ENCODE assay signal across 25 cellular contexts in genomic region chr10:69826789-69827532, GRCh38. TPM values are rescaled to one million over a fixed set of nuclear protein-coding genes. Genes with fewer than 3 reads are reported as not detected.
A peak's percentile ranks its signal among the peaks of the same experiment; 100 is the strongest.
DNase-seq lines count a peak whose midpoint lies in the region; ATAC-seq, FAIRE-seq and TF ChIP-seq lines count a peak whose summit lies in the region.
"Had no signal": no experiment of that assay in that cellular context is flagged by ENCODE, and none has a peak within 500 bp of the region (broad histone marks: within the 10 kb centered on the region; RNA-seq: fewer than 3 reads in every experiment).

No MANE protein-coding gene starts in this region.

- H2AFZ ChIP-seq in GM23338 (no peak overlapping the region; the same call in 1 of the 2 replicates), Loucy (ENCODE audit: low read length) (no peak overlapping the region), H1 (ENCODE audit: low read length) (no peak overlapping the region), neural progenitor cell (replicated peaks) (no peak overlapping the region)

- TF ChIP-seq RAD21 in H1 (IDR thresholded peaks at IDR 0.05 in 1 of 2, conservative IDR thresholded peaks at IDR 0.05 in 1 of 2; ENCODE audit: low read depth in 2 of 2, low read length in 2 of 2), result peak; percentile 10 to 41; a peak in 1 of 4 replicates

- no peaks in the 10 kb centered on the region for H3K27me3 ChIP-seq in GM23338 (ENCODE audit: insufficient read depth)
- no peaks in the 10 kb centered on the region for H3K27me3 ChIP-seq in Loucy (ENCODE audit: insufficient read depth, low read length, poor library complexity, severe bottlenecking)
- no peaks in the 10 kb centered on the region for H3K27me3 ChIP-seq in H1 (replicated peaks in 1 of 4; ENCODE audit: control insufficient read depth in 3 of 4, extremely low read depth in 1 of 4, insufficient read depth in 3 of 4, low read length in 3 of 4)
- H3K27me3 ChIP-seq in neural progenitor cell, result no peaks in the 10 kb centered on the region
- no peaks in the 10 kb centered on the region for H3K27me3 ChIP-seq in ascending aorta
- H3K27me3 ChIP-seq: heart right ventricle, MG63 had no signal

- H3K27me3 Mint-ChIP-seq in GM23338 (ENCODE audit: insufficient read depth, low read depth, poor library complexity), result peaks cover 17% of the 10 kb centered on the region
- H3K27me3 Mint-ChIP-seq in neural progenitor cell (ENCODE audit: insufficient read depth, low read depth), result peaks cover 2% of the 10 kb centered on the region

- no peak for TF ChIP-seq EP300 in H1 (IDR thresholded peaks at IDR 0.05; ENCODE audit: borderline replicate concordance in 1 of 2, low read depth in 2 of 2, low read length in 2 of 2)

- no peak overlapping the region; the same call in 1 of the 2 replicates for H2AK5ac ChIP-seq in H1 (ENCODE audit: low read depth, low read length)

- no peak overlapping the region for H2BK120ac ChIP-seq in H1 (replicated peaks; ENCODE audit: low read depth, low read length)

- no peaks in the 10 kb centered on the region for H4K20me1 ChIP-seq in GM23338 (replicated peaks; ENCODE audit: insufficient read depth)
- no peaks in the 10 kb centered on the region for H4K20me1 ChIP-seq in Loucy (ENCODE audit: insufficient read depth, low read length, poor library complexity, severe bottlenecking)
- no peaks in the 10 kb centered on the region for H4K20me1 ChIP-seq in H1 (replicated peaks in 1 of 2; ENCODE audit: control insufficient read depth in 1 of 2, insufficient read depth in 2 of 2, low read length in 2 of 2)
- no peaks in the 10 kb centered on the region for H4K20me1 ChIP-seq in neural progenitor cell (ENCODE audit: low read depth)

- H3K23me2 ChIP-seq in H1 (ENCODE audit: low read depth, low read length), result 0 out of 2 replicates have a peak, but pooled peaks cover 1% of the 10 kb centered on the region

- no peak overlapping the region for H3K14ac ChIP-seq in H1 (ENCODE audit: insufficient read length)

- CTCF ChIA-PET in H1 (lab: Charles Lee; ENCODE audit: partially characterized antibody), result interaction anchor here (0.6 to 7.2 kb wide), 33 partner anchors 8 to 236 kb away, joined by 3 to 40 read pairs (median 4); no protein-coding TSS in a partner anchor

- H3K27ac ChIP-seq in GM23338 (ENCODE audit: low read depth) (no peak overlapping the region), H1 (ENCODE audit: low read depth, low read length) (no peak overlapping the region), neural progenitor cell (no peak overlapping the region), kidney (ENCODE audit: low read depth in 2 of 2, low read length in 2 of 2) (no peak overlapping the region), ascending aorta (no peak overlapping the region)
- H3K27ac ChIP-seq: RWPE1, SK-N-MC, VCaP had no signal

- TF ChIP-seq CTCF in GM23338 (conservative IDR thresholded peaks at IDR 0.05; ENCODE audit: low read depth in 2 of 2) (peak; percentile 36 to 41), Loucy (conservative IDR thresholded peaks at IDR 0.05; ENCODE audit: low read length) (peak; percentile 29), H1 (IDR thresholded peaks at IDR 0.05; ENCODE audit: control extremely low read depth in 1 of 3, insufficient read depth in 1 of 3, low read depth in 1 of 3, low read length in 3 of 3) (peak; percentile 41 to 74 (median 52); a peak in 3 of 4 replicates), neural progenitor cell (IDR thresholded peaks at IDR 0.05) (peak; percentile 47), kidney (IDR thresholded peaks at IDR 0.05; ENCODE audit: borderline replicate concordance, extremely low read depth, insufficient read depth) (no peak), ascending aorta (IDR thresholded peaks at IDR 0.05) (no peak)

- H3K4me1 ChIP-seq in GM23338 (ENCODE audit: insufficient read depth) (peaks cover 12% of the 10 kb centered on the region), Loucy (ENCODE audit: insufficient read depth, low read length, poor library complexity, severe bottlenecking) (peaks cover 38% of the 10 kb centered on the region), H1 (replicated peaks in 1 of 4; ENCODE audit: control insufficient read depth in 3 of 4, insufficient read depth in 4 of 4, low read length in 3 of 4) (peaks cover 0 to 16% (median 9%) of the 10 kb centered on the region in 4 experiments; a peak in 5 of 7 replicates), neural progenitor cell (peaks cover 23% of the 10 kb centered on the region), kidney (ENCODE audit: control insufficient read depth in 1 of 2, insufficient read depth in 1 of 2, low read depth in 1 of 2, low read length in 2 of 2) (no peaks in the 10 kb centered on the region), ascending aorta (no peaks in the 10 kb centered on the region)

- H3K56ac ChIP-seq in H1 (replicated peaks; ENCODE audit: insufficient read length, low read depth, low read length), result no peak overlapping the region

- DNase-seq in GM23338 (ENCODE audit: low spot score), result peak; percentile 71
- no peak for DNase-seq in H1 (ENCODE audit: low read depth in 1 of 2, low spot score in 2 of 2)
- peak; percentile 59 for DNase-seq in neural progenitor cell (ENCODE audit: low spot score)
- DNase-seq in stimulated activated CD4-positive, alpha-beta T cell treated with anti-CD3 and anti-CD28 coated beads, Interleukin-4, amount 100 ng/mL, for 1 hour, result no peak
- DNase-seq in kidney, result no peak
- DNase-seq in medulla oblongata (ENCODE audit: extremely low spot score), result no peak
- DNase-seq in ascending aorta (ENCODE audit: low spot score in 2 of 2), result no peak
- DNase-seq: activated CD4-positive, alpha-beta T cell treated with anti-CD3 and anti-CD28 coated beads, Interleukin-2, amount 50 U/mL, for 48 hours; activated naive CD8-positive, alpha-beta T cell treated with anti-CD3 and anti-CD28 coated beads for 36 hours; CD4-positive, alpha-beta T cell; DMS 273 treated with DMSO at 0.1 percent for 48 hours; heart right ventricle; MG63; NCI-H1417 treated with DMSO at 0.1 percent for 48 hours; NCI-H524 treated with DMSO at 0.1 percent for 48 hours; occipital lobe; stimulated activated CD4-positive, alpha-beta T cell treated with anti-CD3 and anti-CD28 coated beads, Interleukin-4, amount 100 ng/mL, for 4 hours; stimulated activated naive CD8-positive, alpha-beta T cell treated with anti-CD3 and anti-CD28 coated beads, Interleukin-15, Interleukin-2, amounts not matched to agents 100 U/mL and 50 U/mL, for 24 hours had no signal

- no peak overlapping the region for H3K23ac ChIP-seq in H1 (ENCODE audit: insufficient read length)

- intact Hi-C loops in kidney (cut with DNase I), result no loop called here
- intact Hi-C loops in ascending aorta (cut with DNase I), result no loop called here

- H3K18ac ChIP-seq in H1 (ENCODE audit: extremely low read depth, low read length), result no peak overlapping the region

- 95% methylated on average over 7 of the region's 7 CpGs; no CpG with 5 or more reads in 1 of the 2 experiments for WGBS in H1 (ENCODE audit: extremely low coverage in 1 of 2, insufficient coverage in 1 of 2, insufficient read length in 1 of 2, insufficient replicate concordance in 2 of 2, low coverage in 1 of 2, low lambda C conversion rate in 2 of 2, missing lambda C conversion rate in 1 of 2), 2 experiments

- H3K27ac Mint-ChIP-seq in GM23338 (no peak overlapping the region), neural progenitor cell (no peak overlapping the region)
- H3K27ac Mint-ChIP-seq: activated naive CD8-positive, alpha-beta T cell treated with anti-CD3 and anti-CD28 coated beads for 36 hours; brain; CD4-positive, alpha-beta T cell; T-helper 2 cell treated with Interferon-gamma antibody and Interleukin-4, amounts not matched to agents 5 μg/mL and 100 μg/mL, for 36 hours had no signal

- H3K79me1 ChIP-seq in H1 (ENCODE audit: low read depth, low read length), result no peaks in the 10 kb centered on the region

- no peak overlapping the region; the same call in 1 of the 2 replicates for H2BK12ac ChIP-seq in H1 (ENCODE audit: low read depth, low read length)

- H3K4me2 ChIP-seq in GM23338 (no peak overlapping the region), Loucy (ENCODE audit: low read depth, low read length, poor library complexity, severe bottlenecking) (no peak overlapping the region), H1 (ENCODE audit: insufficient read depth in 1 of 2, low read depth in 2 of 2, low read length in 2 of 2) (no peak overlapping the region), neural progenitor cell (no peak overlapping the region)

- H3K4ac ChIP-seq in H1 (replicated peaks; ENCODE audit: insufficient read length, low read depth, low read length), result no peak overlapping the region

- H3K4me1 Mint-ChIP-seq in GM23338 (peaks cover 30% of the 10 kb centered on the region), neural progenitor cell (peaks cover 9% of the 10 kb centered on the region)

- no peak for TF ChIP-seq POLR2A in H1 (IDR thresholded peaks at IDR 0.05; ENCODE audit: control extremely low read depth in 1 of 2, low read depth in 2 of 2, low read length in 2 of 2)

- H4K5ac ChIP-seq in H1 (ENCODE audit: insufficient read length, low read depth, low read length), result no peak overlapping the region

- H3K4me3 Mint-ChIP-seq in GM23338, result no peak overlapping the region; the same call in 2 of the 3 replicates
- no peak overlapping the region for H3K4me3 Mint-ChIP-seq in neural progenitor cell
- H3K4me3 Mint-ChIP-seq: activated naive CD8-positive, alpha-beta T cell treated with anti-CD3 and anti-CD28 coated beads for 36 hours; brain; CD4-positive, alpha-beta T cell; T-helper 2 cell treated with Interferon-gamma antibody and Interleukin-4, amounts not matched to agents 5 μg/mL and 100 μg/mL, for 36 hours had no signal

- H4K91ac ChIP-seq in H1 (replicated peaks; ENCODE audit: insufficient read length, low read length), result no peak overlapping the region

- FAIRE-seq in H1 (lab: Jason Lieb, UNC), result peak; percentile 66
- FAIRE-seq in kidney (lab: Jason Lieb, UNC), result no peak
- FAIRE-seq: endometrium had no signal

- peak; percentile 82 for ATAC-seq in GM23338
- ATAC-seq: stimulated activated naive CD8-positive, alpha-beta T cell treated with anti-CD3 and anti-CD28 coated beads, Interleukin-15, Interleukin-2, amounts not matched to agents 100 U/mL and 50 U/mL, for 24 hours had no signal

- no peak overlapping the region for H2BK5ac ChIP-seq in H1 (ENCODE audit: low read depth, low read length)

- peak overlapping the region; percentile 85; the same call in 1 of the 2 replicates for H2BK15ac ChIP-seq in H1 (ENCODE audit: low read length)

- H3K9me3 Mint-ChIP-seq in GM23338 (no peaks in the 10 kb centered on the region), neural progenitor cell (no peaks in the 10 kb centered on the region)
- H3K9me3 Mint-ChIP-seq: activated naive CD8-positive, alpha-beta T cell treated with anti-CD3 and anti-CD28 coated beads for 36 hours; brain; CD4-positive, alpha-beta T cell; T-helper 2 cell treated with Interferon-gamma antibody and Interleukin-4, amounts not matched to agents 5 μg/mL and 100 μg/mL, for 36 hours had no signal

- no peaks in the 10 kb centered on the region for H3F3A ChIP-seq in GM23338 (replicated peaks; ENCODE audit: low read depth)
- no peaks in the 10 kb centered on the region for H3F3A ChIP-seq in Loucy (ENCODE audit: low read depth)
- no peaks in the 10 kb centered on the region for H3F3A ChIP-seq in neural progenitor cell (ENCODE audit: low read depth)

- no peaks in the 10 kb centered on the region for H3K79me2 ChIP-seq in GM23338 (replicated peaks; ENCODE audit: insufficient read depth)
- no peaks in the 10 kb centered on the region for H3K79me2 ChIP-seq in Loucy (ENCODE audit: insufficient read depth, low read length)
- no peaks in the 10 kb centered on the region for H3K79me2 ChIP-seq in H1 (ENCODE audit: control insufficient read depth in 1 of 2, insufficient read depth in 2 of 2, low read length in 2 of 2)
- no peaks in the 10 kb centered on the region for H3K79me2 ChIP-seq in neural progenitor cell (ENCODE audit: low read depth)

- H3K9ac ChIP-seq in Loucy (ENCODE audit: low read depth, low read length, poor library complexity, severe bottlenecking), result no peak overlapping the region
- no peak overlapping the region for H3K9ac ChIP-seq in H1 (replicated peaks in 1 of 4; ENCODE audit: extremely low read depth in 1 of 4, low read depth in 3 of 4, low read length in 3 of 4)
- no peak overlapping the region for H3K9ac ChIP-seq in neural progenitor cell
- H3K9ac ChIP-seq in kidney (ENCODE audit: low read length in 2 of 2), result no peak overlapping the region

- no peak overlapping the region for H4K8ac ChIP-seq in H1 (ENCODE audit: extremely low read depth, insufficient read depth, low read length)

- H3K36me3 Mint-ChIP-seq in GM23338 (ENCODE audit: low read depth) (peaks cover 3% of the 10 kb centered on the region; the same call in 1 of the 3 replicates), neural progenitor cell (no peaks in the 10 kb centered on the region)
- H3K36me3 Mint-ChIP-seq: activated naive CD8-positive, alpha-beta T cell treated with anti-CD3 and anti-CD28 coated beads for 36 hours; brain had no signal

- H3K4me3 ChIP-seq in GM23338, result no peak overlapping the region
- H3K4me3 ChIP-seq in Loucy (ENCODE audit: low read length, poor library complexity, severe bottlenecking), result no peak overlapping the region
- no peak overlapping the region for H3K4me3 ChIP-seq in H1 (ENCODE audit: extremely low read depth in 1 of 4, insufficient read depth in 2 of 4, low read depth in 3 of 4, low read length in 4 of 4)
- no peak overlapping the region for H3K4me3 ChIP-seq in neural progenitor cell
- no peak overlapping the region for H3K4me3 ChIP-seq in kidney (ENCODE audit: low read length in 2 of 2)
- no peak overlapping the region for H3K4me3 ChIP-seq in ascending aorta
- H3K4me3 ChIP-seq: heart right ventricle, MG63, SK-N-MC had no signal

- POLR2A ChIA-PET in H1 (lab: Charles Lee; ENCODE audit: partially characterized antibody), result interaction anchor here (1.1 to 2.1 kb wide), 2 partner anchors 12 to 52 kb away, joined by 3 to 7 read pairs; no protein-coding TSS in a partner anchor

- H3K9me2 ChIP-seq in GM23338 (ENCODE audit: insufficient read depth), result no peaks in the 10 kb centered on the region
- H3K9me2 ChIP-seq in Loucy (replicated peaks; ENCODE audit: low read depth, low read length), result no peaks in the 10 kb centered on the region

- peak overlapping the region; percentile 52; the same call in 1 of the 2 replicates for H2BK20ac ChIP-seq in H1 (ENCODE audit: low read length)

- H3K9me3 ChIP-seq in Loucy (ENCODE audit: insufficient read depth, low read depth, low read length) (no peaks in the 10 kb centered on the region), H1 (ENCODE audit: insufficient read depth in 2 of 2, low read depth in 1 of 2, low read length in 1 of 2) (no peaks in the 10 kb centered on the region), neural progenitor cell (ENCODE audit: low read depth) (no peaks in the 10 kb centered on the region), kidney (ENCODE audit: control insufficient read depth in 1 of 2, low read length in 2 of 2) (no peaks in the 10 kb centered on the region), ascending aorta (no peaks in the 10 kb centered on the region)
- H3K9me3 ChIP-seq: heart right ventricle, MG63 had no signal

- H3K36me3 ChIP-seq in GM23338 (ENCODE audit: insufficient read depth) (no peaks in the 10 kb centered on the region), Loucy (ENCODE audit: insufficient read depth, low read length) (no peaks in the 10 kb centered on the region), H1 (ENCODE audit: control insufficient read depth in 2 of 4, insufficient read depth in 4 of 4, low read length in 3 of 4) (no peaks in the 10 kb centered on the region), neural progenitor cell (no peaks in the 10 kb centered on the region), kidney (ENCODE audit: control insufficient read depth in 1 of 2, insufficient read depth in 2 of 2, low read length in 2 of 2) (no peaks in the 10 kb centered on the region), ascending aorta (no peaks in the 10 kb centered on the region)
- H3K36me3 ChIP-seq: heart right ventricle, MG63 had no signal

RNA-seq across cellular contexts. Expression of gene COL13A1, which starts 25.3 kb away (rescaled TPM):
- 7.1 and 8.6 TPM in 2 replicates for total RNA-seq in GM23338 (2014; rRNA removed; shearing (Covaris generic))
- polyA plus RNA-seq in GM23338 (2016; fragmentation: Nextera tagmentation; extraction: Ambion mirVana) (5.1 and 5.2 TPM in 2 replicates), H1 (2011; rRNA removed) (2.6 and 3.7 TPM in 2 replicates), kidney (ENCODE audit: insufficient read depth, low read depth, low replicate concordance) (4.0 TPM)
- 4.5 and 5.2 TPM in 2 replicates for total RNA-seq in H1 (2021; fragmentation: NEBNext Ultra II Directional; extraction: Animal tissue kit (Norgen Biotek cat#: 25700))
- polyA plus RNA-seq in H1 (2011; cell fraction: cytosol; rRNA removed), result 6.7 TPM
- 13.5 TPM for polyA plus RNA-seq in H1 (2011; cell fraction: nucleus; rRNA removed)
- 3.5 to 4.3 TPM (median 3.7 TPM) in 4 replicates for polyA plus RNA-seq in H1 (2012, experiment 1 of 2)
- 1.0 TPM for polyA plus RNA-seq in H1 (2012, experiment 2 of 2)
- 7.6 TPM for polyA plus RNA-seq in H1 (2013, experiment 1 of 2)
- polyA plus RNA-seq in H1 (2013, experiment 2 of 2), result 6.3 TPM
- polyA minus RNA-seq in H1 (2011; rRNA and poly(A)+ RNA removed), result 1.7 and 4.2 TPM in 2 replicates
- 0.95 TPM for polyA minus RNA-seq in H1 (2011; cell fraction: cytosol; rRNA and poly(A)+ RNA removed)
- polyA minus RNA-seq in H1 (2011; cell fraction: nucleus; rRNA and poly(A)+ RNA removed), result 11.5 TPM
- total RNA-seq in neural progenitor cell (ENCODE audit: low replicate concordance) (1.3 and 9.5 TPM in 2 replicates), kidney (5.2 TPM), ascending aorta (8.0 TPM)
- total RNA-seq: activated naive CD8-positive, alpha-beta T cell treated with anti-CD3 and anti-CD28 coated beads for 36 hours; CD4-positive, alpha-beta T cell had no signal

Comparison
In these comparisons a context has a peak if more than half of its experiments do, and no peak if none do; other contexts are left out.
1. DNase-seq: peak in GM23338 (single experiment) and neural progenitor cell (single experiment); none in H1 (0 of 2), stimulated activated CD4-positive, alpha-beta T cell treated with anti-CD3 and anti-CD28 coated beads, Interleukin-4, amount 100 ng/mL, for 1 hour (single experiment), kidney (single experiment), medulla oblongata (single experiment) and ascending aorta (0 of 2).
2. CTCF ChIP-seq: peak in GM23338 (2 of 2), Loucy (single experiment), H1 (3 of 3) and neural progenitor cell (single experiment); none in kidney (single experiment) and ascending aorta (0 of 3).